ENCODE assay signal across 17 cellular contexts in genomic region chr1:5765465-5765864, GRCh38.
"Had no signal": no experiment of that assay in that cellular context is flagged by ENCODE, and none has a peak within 500 bp of the region (broad histone marks: within the 10 kb centered on the region; RNA-seq: fewer than 3 reads in every experiment).

No MANE protein-coding gene starts in this region.

- DNase-seq: activated CD4-positive, alpha-beta T cell treated with anti-CD3 and anti-CD28 coated beads, Interleukin-2, amount 50 U/mL, for 48 hours; activated gamma-delta T cell; adrenal gland; foreskin keratinocyte; hypothalamus; left ventricle myocardium inferior; mammary epithelial cell; stimulated activated CD4-positive, alpha-beta T cell treated with anti-CD3 and anti-CD28 coated beads, Interleukin-2, amount 100 ng/mL, for 24 hours; stimulated activated naive CD8-positive, alpha-beta T cell treated with anti-CD3 and anti-CD28 coated beads, Interleukin-15, Interleukin-2, amounts not matched to agents 100 U/mL and 50 U/mL, for 24 hours; substantia nigra; tibial artery; WERI-Rb-1 had no signal

- H3K9me3 ChIP-seq: adrenal gland had no signal

- H3K27ac ChIP-seq: adrenal gland, breast epithelium, coronary artery, foreskin keratinocyte, left ventricle myocardium inferior, right atrium auricular region, tibial artery, WERI-Rb-1 had no signal

- H3K36me3 Mint-ChIP-seq: activated naive CD4-positive, alpha-beta T cell treated with anti-CD3 and anti-CD28 coated beads, Interleukin-2, amount 50 U/mL, for 24 hours had no signal

- H3K4me1 Mint-ChIP-seq: activated naive CD4-positive, alpha-beta T cell treated with anti-CD3 and anti-CD28 coated beads, Interleukin-2, amount 50 U/mL, for 24 hours had no signal

- H3K4me3 ChIP-seq: adrenal gland, breast epithelium, coronary artery, left ventricle myocardium inferior, right atrium auricular region, tibial artery had no signal

- H3K27me3 ChIP-seq: adrenal gland, right atrium auricular region had no signal

- H3K4me1 ChIP-seq: breast epithelium, foreskin keratinocyte, left ventricle myocardium inferior, right atrium auricular region, tibial artery had no signal

- H3K9me3 Mint-ChIP-seq: activated naive CD4-positive, alpha-beta T cell treated with anti-CD3 and anti-CD28 coated beads, Interleukin-2, amount 50 U/mL, for 24 hours had no signal

- H3K27ac Mint-ChIP-seq: activated naive CD4-positive, alpha-beta T cell treated with anti-CD3 and anti-CD28 coated beads, Interleukin-2, amount 50 U/mL, for 24 hours; progenitor cell of endocrine pancreas had no signal

- H3K36me3 ChIP-seq: adrenal gland, breast epithelium, left ventricle myocardium inferior, right atrium auricular region, tibial artery, WERI-Rb-1 had no signal

- H3K4me3 Mint-ChIP-seq: activated naive CD4-positive, alpha-beta T cell treated with anti-CD3 and anti-CD28 coated beads, Interleukin-2, amount 50 U/mL, for 24 hours had no signal
